In genomic region chr20:44142416-44142815, GRCh38 we compare ENCODE assay signal across 16 cellular contexts. TPM values are rescaled to one million over a fixed set of nuclear protein-coding genes. Genes with fewer than 3 reads are reported as not detected.
DNase-seq lines count a peak whose midpoint lies in the region; ATAC-seq and TF ChIP-seq lines count a peak whose summit lies in the region.
"Had no signal": no experiment of that assay in that cellular context is flagged by ENCODE, and none has a peak within 500 bp of the region (broad histone marks: within the 10 kb centered on the region; RNA-seq: fewer than 3 reads in every experiment).

No MANE protein-coding gene starts in this region.

- H3K4me3 ChIP-seq in foreskin fibroblast (ENCODE audit: low read depth in 1 of 2, low read length in 2 of 2) (no peak overlapping the region), left lung (no peak overlapping the region)
- H3K4me3 ChIP-seq: right lobe of liver had no signal

- peak; percentile 50 for DNase-seq in cardiac septum (ENCODE audit: low spot score)
- no peak for DNase-seq in Right ventricle myocardium inferior (ENCODE audit: missing footprints)
- DNase-seq in foreskin fibroblast, result peak; percentile 21 to 53
- DNase-seq in non-pigmented ciliary epithelial cell (ENCODE audit: low read depth), result peak; percentile 13
- no peak for DNase-seq in NCI-H1436 (lab: John Stamatoyannopoulos, UW)
- DNase-seq in left lung, result no peak
- DNase-seq: 8988T; activated CD4-positive, CD25-positive, alpha-beta regulatory T cell; COR-L47; foreskin keratinocyte; NCI-H1105; right lobe of liver; stimulated activated naive CD4-positive, alpha-beta T cell; T-cell had no signal

- H3K27ac ChIP-seq in left lung, result no peak overlapping the region
- H3K27ac ChIP-seq: foreskin keratinocyte, right lobe of liver had no signal

- peaks cover 0 to 47% of the 10 kb centered on the region in 2 donors for H3K27me3 ChIP-seq in left lung
- H3K27me3 ChIP-seq: foreskin keratinocyte, right lobe of liver had no signal

- no peaks in the 10 kb centered on the region for H3K36me3 ChIP-seq in left lung
- H3K36me3 ChIP-seq: right lobe of liver had no signal

- ATAC-seq in Right ventricle myocardium inferior (no peak), esophagus mucosa (no peak), left lung (no peak), HG03196 (IDR thresholded peaks at IDR 0.05; ENCODE audit: unreplicated experiment) (no peak)
- ATAC-seq: foreskin keratinocyte, right lobe of liver, T-cell had no signal

- H3K9me3 ChIP-seq in left lung, result no peaks in the 10 kb centered on the region
- H3K9me3 ChIP-seq: right lobe of liver had no signal

- H3K4me1 ChIP-seq in left lung, result no peaks in the 10 kb centered on the region
- H3K4me1 ChIP-seq: foreskin keratinocyte, right lobe of liver had no signal

- no peak for TF ChIP-seq CTCF in foreskin fibroblast (IDR thresholded peaks at IDR 0.05; ENCODE audit: low read depth, low read length)
- no peak for TF ChIP-seq CTCF in left lung (IDR thresholded peaks at IDR 0.05)

- intact Hi-C loops in cardiac septum (cut with DNase I), result no loop called here
- intact Hi-C loops in Right ventricle myocardium inferior (cut with DNase I), result no loop called here
- intact Hi-C loops in left lung (cut with DNase I), result no loop called here

RNA-seq across cellular contexts. Expression of gene JPH2, which starts 44.6 kb away (rescaled TPM):
- total RNA-seq in cardiac septum, result 182 TPM
- total RNA-seq in Right ventricle myocardium inferior, result 197 TPM
- total RNA-seq in esophagus mucosa, result 1.0 TPM
- 1 to 10 TPM; 3.4 to 7.4 TPM for total RNA-seq in left lung

Comparison
In these comparisons a context has a peak if more than half of its experiments do, and no peak if none do; other contexts are left out.
1. DNase-seq: peak in cardiac septum (single experiment), foreskin fibroblast (2 of 2) and non-pigmented ciliary epithelial cell (single experiment); none in Right ventricle myocardium inferior (single experiment), NCI-H1436 (single experiment) and left lung (0 of 2).
2. RNA of gene JPH2, which starts 44.6 kb away (total RNA-seq): 197 TPM in Right ventricle myocardium inferior (single experiment) and 182 TPM in cardiac septum (single experiment); 3.4 to 7.4 TPM in left lung and 1.0 TPM in esophagus mucosa (single experiment); every median in the first group is over 10 times any median in the second.